In the genomic region with DNA sequence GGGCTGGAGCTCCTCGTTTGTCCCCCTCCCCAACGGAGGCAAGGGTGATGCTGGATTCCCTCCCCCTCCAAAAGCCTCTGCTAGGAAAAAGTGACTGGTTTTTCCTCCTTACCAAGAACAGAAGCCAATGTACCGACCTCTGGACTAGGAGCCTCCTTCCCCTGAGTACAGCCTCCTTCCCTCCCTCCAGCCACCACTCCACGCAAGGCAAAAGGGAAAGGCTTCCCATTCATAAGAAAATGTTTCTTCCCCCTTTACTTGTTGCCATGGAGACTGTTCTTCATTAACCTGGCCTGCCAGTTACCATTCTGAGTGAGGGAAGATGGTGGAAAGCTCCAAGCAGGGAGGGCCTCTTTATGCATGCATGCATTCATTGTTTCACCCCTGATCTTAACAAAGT, we compare ENCODE assay signal across 28 cellular contexts. TPM values are rescaled to one million over a fixed set of nuclear protein-coding genes. Genes with fewer than 3 reads are reported as not detected.
DNase-seq lines count a peak whose midpoint lies in the region; FAIRE-seq and TF ChIP-seq lines count a peak whose summit lies in the region.
"Had no signal": no experiment of that assay in that cellular context is flagged by ENCODE, and none has a peak within 500 bp of the region (broad histone marks: within the 10 kb centered on the region; RNA-seq: fewer than 3 reads in every experiment).

No MANE protein-coding gene starts in this region.

- H3K27me3 ChIP-seq in kidney epithelial cell (ENCODE audit: control insufficient read depth, insufficient read depth, low read length): peaks cover 8% of the 10 kb centered on the region

- no peak for TF ChIP-seq CTCF in kidney epithelial cell (IDR thresholded peaks at IDR 0.05; ENCODE audit: insufficient read depth, low read length, poor library complexity, severe bottlenecking)

- FAIRE-seq in RCC 7860 (lab: Jason Lieb, UNC): no peak
- FAIRE-seq in frontal cortex (lab: Jason Lieb, UNC): no peak
- FAIRE-seq: A204.1, H54 had no signal

- no peak overlapping the region for H3K4me3 ChIP-seq in kidney epithelial cell (ENCODE audit: low read depth, low read length)
- H3K4me3 ChIP-seq: skin epidermis, tibial nerve had no signal

- DNase-seq in NCI-H2196 (lab: John Stamatoyannopoulos, UW; ENCODE audit: unreplicated experiment): peak; percentile 2
- DNase-seq in NCI-H2196 treated with DMSO at 0.1 percent for 48 hours (lab: John Stamatoyannopoulos, UW; ENCODE audit: unreplicated experiment): no peak
- peak; percentile 3 for DNase-seq in RCC 7860 (ENCODE audit: low spot score)
- DNase-seq in kidney epithelial cell (ENCODE audit: low read depth): peak; percentile 48
- DNase-seq in renal cortical epithelial cell (ENCODE audit: low read depth): peak; percentile 96
- no peak for DNase-seq in NOMO-1 (lab: John Stamatoyannopoulos, UW; ENCODE audit: unreplicated experiment in 2 of 2)
- no peak for DNase-seq in globus pallidus (ENCODE audit: low spot score)
- no peak for DNase-seq in frontal cortex (ENCODE audit: low spot score in 2 of 2)
- DNase-seq: activated CD4-positive, alpha-beta T cell treated with anti-CD3 and anti-CD28 coated beads for 48 hours; activated gamma-delta T cell; activated naive CD8-positive, alpha-beta T cell treated with anti-CD3 and anti-CD28 coated beads, Interleukin-2, amount 50 U/mL, for 24 hours; activated T-cell treated with anti-CD3 and anti-CD28 coated beads, Interleukin-2, amount 50 U/mL, for 24 hours; CD4-positive, alpha-beta T cell; glutamatergic neuron; mammary epithelial cell; NCI-H1092 treated with DMSO at 0.1 percent for 48 hours; NCI-H2029 treated with DMSO at 0.1 percent for 48 hours; NCI-H510A; nucleus accumbens; SHP77 treated with DMSO at 0.1 percent for 48 hours; WERI-Rb-1 had no signal

- H3K36me3 ChIP-seq in kidney epithelial cell (ENCODE audit: control insufficient read depth, insufficient read depth, low read length): no peaks in the 10 kb centered on the region
- H3K36me3 ChIP-seq: tibial nerve, WERI-Rb-1 had no signal

RNA-seq across cellular contexts. Expression of gene PIMREG, which starts 4.3 kb away (rescaled TPM):
- total RNA-seq in kidney epithelial cell: 6.8 and 10.4 TPM in 2 replicates
- 0.40 and 17.2 TPM in 2 replicates for total RNA-seq in renal cortical epithelial cell
- 4.1 TPM for total RNA-seq in frontal cortex
- total RNA-seq: CD4-positive, alpha-beta T cell had no signal

RNA-seq across cellular contexts. Expression of gene AIPL1, which starts 5.0 kb away (rescaled TPM):
- total RNA-seq in kidney epithelial cell (not detected in 2 replicates), renal cortical epithelial cell (not detected in 2 replicates), frontal cortex (not detected)
- total RNA-seq: activated CD8-positive, alpha-beta memory T cell treated with anti-CD3 and anti-CD28 coated beads for 36 hours; CD4-positive, alpha-beta T cell; dermis microvascular lymphatic vessel endothelial cell; G401; mammary epithelial cell; tibial nerve had no signal

Comparison
In these comparisons a context has a peak if more than half of its experiments do, and no peak if none do; other contexts are left out.
1. DNase-seq: peak in NCI-H2196 (single experiment), RCC 7860 (single experiment), kidney epithelial cell (single experiment) and renal cortical epithelial cell (single experiment); none in NCI-H2196 treated with DMSO at 0.1 percent for 48 hours (single experiment), NOMO-1 (0 of 2), globus pallidus (single experiment) and frontal cortex (0 of 2).